In the genomic region with DNA sequence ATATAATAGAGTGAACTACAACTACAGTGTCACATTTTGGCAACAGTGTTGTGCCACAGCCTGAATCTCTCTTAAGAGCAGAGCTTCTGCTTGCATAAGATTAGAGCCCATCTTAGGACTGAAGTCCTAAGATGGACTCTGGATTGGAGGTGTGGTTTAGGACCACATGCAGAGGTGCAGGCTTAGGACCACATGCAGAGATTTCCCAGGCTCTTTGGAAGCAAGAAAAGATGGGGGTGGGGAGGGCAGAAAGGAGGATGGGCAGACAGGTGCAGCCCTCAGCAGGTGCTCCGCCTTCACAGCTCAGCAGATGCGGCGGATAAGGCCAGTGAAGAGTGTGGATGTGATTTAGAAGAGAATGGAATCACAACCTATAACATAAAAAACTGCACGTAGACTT, we compare ENCODE assay signal across 1 cellular context.
TF ChIP-seq lines count a peak whose summit lies in the region.

No MANE protein-coding gene starts in this region.

TF ChIP-seq in HepG2, 621 proteins besides CTCF, POLR2A, EP300 and RAD21:
- TF ChIP-seq MXD3 (CRISPR knock-in tag; IDR thresholded peaks at IDR 0.05), result no peak
- TF ChIP-seq KDM5B (CRISPR knock-in tag; IDR thresholded peaks at IDR 0.05; ENCODE audit: borderline replicate concordance), result no peak
- TF ChIP-seq ZNF660 (CRISPR knock-in tag; IDR thresholded peaks at IDR 0.05; ENCODE audit: borderline replicate concordance, low read depth), result no peak
- TF ChIP-seq ZSCAN31 (CRISPR knock-in tag; IDR thresholded peaks at IDR 0.05; ENCODE audit: low read depth), result no peak
- TF ChIP-seq GZF1 (CRISPR knock-in tag; IDR thresholded peaks at IDR 0.05), result no peak
- TF ChIP-seq KAT8 (CRISPR knock-in tag; IDR thresholded peaks at IDR 0.05), result no peak
- TF ChIP-seq KLF12 (CRISPR knock-in tag; IDR thresholded peaks at IDR 0.05; ENCODE audit: borderline replicate concordance), result no peak
- no peak for TF ChIP-seq SKI (IDR thresholded peaks at IDR 0.05; ENCODE audit: partially characterized antibody)
- TF ChIP-seq JUN (CRISPR knock-in tag; IDR thresholded peaks at IDR 0.05), result no peak
- no peak for TF ChIP-seq ZNF784 (CRISPR knock-in tag; IDR thresholded peaks at IDR 0.05; ENCODE audit: borderline replicate concordance)
- TF ChIP-seq, protein P1, sequence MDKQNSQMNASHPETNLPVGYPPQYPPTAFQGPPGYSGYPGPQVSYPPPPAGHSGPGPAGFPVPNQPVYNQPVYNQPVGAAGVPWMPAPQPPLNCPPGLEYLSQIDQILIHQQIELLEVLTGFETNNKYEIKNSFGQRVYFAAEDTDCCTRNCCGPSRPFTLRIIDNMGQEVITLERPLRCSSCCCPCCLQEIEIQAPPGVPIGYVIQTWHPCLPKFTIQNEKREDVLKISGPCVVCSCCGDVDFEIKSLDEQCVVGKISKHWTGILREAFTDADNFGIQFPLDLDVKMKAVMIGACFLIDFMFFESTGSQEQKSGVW (CRISPR knock-in tag; IDR thresholded peaks at IDR 0.05; ENCODE audit: borderline replicate concordance), result no peak
